Comparison of ENCODE assay signal across 24 cellular contexts in the genomic region with DNA sequence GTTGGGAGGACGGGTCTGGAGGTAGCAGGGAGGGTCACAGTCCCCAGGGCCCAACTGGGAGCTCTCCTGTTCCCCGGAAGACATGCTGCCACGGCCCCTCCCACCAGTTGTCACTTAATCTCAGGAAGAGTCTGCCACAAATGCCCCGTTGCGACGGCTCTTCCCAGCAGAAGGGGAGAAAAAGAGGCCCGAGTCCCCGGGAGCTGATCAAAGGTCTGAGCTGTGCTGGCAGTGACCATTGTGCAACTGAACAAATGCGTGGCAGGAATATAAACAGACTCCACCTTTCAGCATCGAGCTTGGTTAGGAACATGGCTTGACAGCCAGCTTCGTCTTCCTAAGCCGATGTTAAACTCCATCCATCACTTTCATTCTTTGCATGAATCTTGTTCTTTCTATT. TPM values are rescaled to one million over a fixed set of nuclear protein-coding genes. Genes with fewer than 3 reads are reported as not detected.
"Had no signal": no experiment of that assay in that cellular context is flagged by ENCODE, and none has a peak within 500 bp of the region (broad histone marks: within the 10 kb centered on the region; RNA-seq: fewer than 3 reads in every experiment).

No MANE protein-coding gene starts in this region.

- H3K36me3 Mint-ChIP-seq: activated CD8-positive, alpha-beta memory T cell treated with anti-CD3 and anti-CD28 coated beads, Interleukin-2, amount 10 ng/mL, durations not matched to agents 7 days and 5 days; activated naive CD4-positive, alpha-beta T cell treated with anti-CD3 and anti-CD28 coated beads, Interleukin-2, amount 50 U/mL, for 24 hours; brain had no signal

- ATAC-seq: activated CD4-positive, CD25-positive, alpha-beta regulatory T cell treated with anti-CD3 and anti-CD28 coated beads, Interleukin-2, amount 50 U/mL, for 24 hours; activated CD8-positive, alpha-beta memory T cell treated with anti-CD3 and anti-CD28 coated beads, Interleukin-2, amount 10 ng/mL, durations not matched to agents 7 days and 5 days; left lung; pancreas had no signal

- H3K9me3 ChIP-seq: esophagus squamous epithelium, left lung, pancreas had no signal

- H3K36me3 ChIP-seq: esophagus squamous epithelium, left lung, pancreas, right atrium auricular region had no signal

- H3K27me3 Mint-ChIP-seq: activated CD8-positive, alpha-beta memory T cell treated with anti-CD3 and anti-CD28 coated beads, Interleukin-2, amount 10 ng/mL, durations not matched to agents 7 days and 5 days; activated naive CD4-positive, alpha-beta T cell treated with anti-CD3 and anti-CD28 coated beads, Interleukin-2, amount 50 U/mL, for 24 hours; activated T-cell treated with anti-CD3 and anti-CD28 coated beads, Interleukin-2, amount 50 U/mL, for 24 hours had no signal

- H3K9me3 Mint-ChIP-seq: activated naive CD4-positive, alpha-beta T cell treated with anti-CD3 and anti-CD28 coated beads, Interleukin-2, amount 50 U/mL, for 24 hours; activated T-cell treated with anti-CD3 and anti-CD28 coated beads, Interleukin-2, amount 50 U/mL, for 24 hours; neural crest cell; T-helper 1 cell treated with Interleukin-12 subunit alpha and Interleukin-12 subunit beta and Interleukin-4 antibody, amounts not matched to agents 30 μg/mL and 1 μg/mL, for 36 hours had no signal

- FAIRE-seq: pancreas, TTC549 had no signal

- H3K27ac ChIP-seq: left lung, right atrium auricular region had no signal

- H3K27me3 ChIP-seq: esophagus squamous epithelium, left lung, pancreas, right atrium auricular region had no signal

- DNase-seq: activated CD4-positive, alpha-beta T cell treated with anti-CD3 and anti-CD28 coated beads, Interleukin-2, amount 50 U/mL, for 4 hours; activated CD8-positive, alpha-beta memory T cell treated with anti-CD3 and anti-CD28 coated beads, Interleukin-2, amount 10 ng/mL, durations not matched to agents 7 days and 5 days; activated effector memory CD4-positive, alpha-beta T cell treated with Interleukin-2 at 50 U/mL for 16 hours; activated T-cell treated with anti-CD3 and anti-CD28 coated beads, Interleukin-2, amount 50 U/mL, for 24 hours; cerebellar nuclear complex; esophagus squamous epithelium; foreskin fibroblast; glutamatergic neuron; mesendoderm; stimulated activated CD4-positive, alpha-beta T cell treated with anti-CD3 and anti-CD28 coated beads, Interleukin-2, amount 100 ng/mL, for 24 hours; stimulated activated naive CD4-positive, alpha-beta T cell; substantia nigra; trophoblast cell had no signal

- H3K4me1 Mint-ChIP-seq: activated CD8-positive, alpha-beta memory T cell treated with anti-CD3 and anti-CD28 coated beads, Interleukin-2, amount 10 ng/mL, durations not matched to agents 7 days and 5 days had no signal

- H3K27ac Mint-ChIP-seq: activated CD8-positive, alpha-beta memory T cell treated with anti-CD3 and anti-CD28 coated beads, Interleukin-2, amount 10 ng/mL, durations not matched to agents 7 days and 5 days; activated T-cell treated with anti-CD3 and anti-CD28 coated beads, Interleukin-2, amount 50 U/mL, for 24 hours; T-helper 1 cell treated with Interleukin-12 subunit alpha and Interleukin-12 subunit beta and Interleukin-4 antibody, amounts not matched to agents 30 μg/mL and 1 μg/mL, for 36 hours had no signal

- H3K4me3 Mint-ChIP-seq: activated CD8-positive, alpha-beta memory T cell treated with anti-CD3 and anti-CD28 coated beads, Interleukin-2, amount 10 ng/mL, durations not matched to agents 7 days and 5 days; activated naive CD4-positive, alpha-beta T cell treated with anti-CD3 and anti-CD28 coated beads, Interleukin-2, amount 50 U/mL, for 24 hours; activated T-cell treated with anti-CD3 and anti-CD28 coated beads, Interleukin-2, amount 50 U/mL, for 24 hours; neural crest cell; T-helper 1 cell treated with Interleukin-12 subunit alpha and Interleukin-12 subunit beta and Interleukin-4 antibody, amounts not matched to agents 30 μg/mL and 1 μg/mL, for 36 hours had no signal

- H3K4me3 ChIP-seq: esophagus squamous epithelium, left lung, pancreas, right atrium auricular region had no signal

RNA-seq across cellular contexts. Expression of gene UMODL1, which starts 33.2 kb away (rescaled TPM):
- total RNA-seq: dermis microvascular lymphatic vessel endothelial cell, esophagus squamous epithelium, myocyte, neural crest cell, right atrium auricular region had no signal
